In genomic region chr17:49680314-49680713, GRCh38 we compare ENCODE assay signal across 26 cellular contexts. TPM values are rescaled to one million over a fixed set of nuclear protein-coding genes. Genes with fewer than 3 reads are reported as not detected.
DNase-seq lines count a peak whose midpoint lies in the region; ATAC-seq and TF ChIP-seq lines count a peak whose summit lies in the region.
"Had no signal": no experiment of that assay in that cellular context is flagged by ENCODE, and none has a peak within 500 bp of the region (broad histone marks: within the 10 kb centered on the region; RNA-seq: fewer than 3 reads in every experiment).

No MANE protein-coding gene starts in this region.

- peaks cover 2% of the 10 kb centered on the region for H3K79me1 ChIP-seq in mesendoderm (ENCODE audit: low read length)

- POLR2A ChIA-PET in naive thymus-derived CD8-positive, alpha-beta T cell (lab: Charles Lee), result interaction anchor here (0.7 to 1.5 kb wide), 4 partner anchors 16 to 108 kb away, joined by 3 to 8 read pairs (median 4); partner anchors contain the start of genes FAM117A and KAT7

- H3K9me3 Mint-ChIP-seq in naive thymus-derived CD8-positive, alpha-beta T cell, result peaks cover 0 to 5% (median 0%) of the 10 kb centered on the region in 9 donors
- H3K9me3 Mint-ChIP-seq: activated naive CD4-positive, alpha-beta T cell treated with anti-CD3 and anti-CD28 coated beads, Interleukin-2, amount 10 ng/mL, durations not matched to agents 7 days and 5 days; CD4-positive, alpha-beta T cell; natural killer cell treated with Interleukin-12 subunit alpha and Interleukin-12 subunit beta and Interleukin-15 and Interleukin-18, amount 100 ng/mL, for 72 hours; stimulated activated memory B cell treated with anti-CD40 and anti-IgM and Interleukin-4, amounts not matched to agents 10 μg/mL and 1 μg/mL and 100 μg/mL, for 72 hours had no signal

- no peak overlapping the region for H4K5ac ChIP-seq in mesendoderm (ENCODE audit: low read length)

- H4K8ac ChIP-seq in mesendoderm (ENCODE audit: low read depth, low read length), result no peak overlapping the region

- peak overlapping the region in 5 of 11 experiments; percentile 12 to 60 (median 29); a peak in 6 of 22 replicates for H3K9ac ChIP-seq in BLaER1 treated with 17β-estradiol and CSF1 and Interleukin-3, amounts not matched to agents 10 nM and 100 nM
- no peak overlapping the region for H3K9ac ChIP-seq in mesendoderm (ENCODE audit: low read length)
- H3K9ac ChIP-seq: KMS-11 had no signal

- peaks cover 0 to 11% (median 2%) of the 10 kb centered on the region in 3 donors for H3K36me3 Mint-ChIP-seq in naive thymus-derived CD8-positive, alpha-beta T cell

- ATAC-seq in naive thymus-derived CD8-positive, alpha-beta T cell, result no peak
- no peak for ATAC-seq in GM18907 (IDR thresholded peaks at IDR 0.05; ENCODE audit: unreplicated experiment)
- no peak for ATAC-seq in GM19023 (IDR thresholded peaks at IDR 0.05; ENCODE audit: unreplicated experiment)
- ATAC-seq: GM12878; HCT116; natural killer cell treated with Interleukin-12 subunit alpha and Interleukin-12 subunit beta and Interleukin-15 and Interleukin-18, amount 100 ng/mL, for 72 hours; PC-3; stimulated activated memory B cell treated with anti-CD40 and anti-IgM and Interleukin-4, amounts not matched to agents 10 μg/mL and 1 μg/mL and 100 μg/mL, for 72 hours had no signal

- H3K79me2 ChIP-seq in mesendoderm (ENCODE audit: control insufficient read depth, insufficient read depth, low read length), result peaks cover 14% of the 10 kb centered on the region

- H3K56ac ChIP-seq in mesendoderm (ENCODE audit: low read length), result no peak overlapping the region

- intact Hi-C loops in ascending aorta (cut with DNase I), result no loop called here

- H3K4me2 ChIP-seq in BLaER1 treated with 17β-estradiol and CSF1 and Interleukin-3, amounts not matched to agents 10 nM and 100 nM, result peak overlapping the region in 9 of 11 experiments; percentile 31 to 81 (median 66); a peak in 17 of 22 replicates
- no peak overlapping the region for H3K4me2 ChIP-seq in mesendoderm (ENCODE audit: low read length)
- H3K4me2 ChIP-seq: KMS-11 had no signal

- peaks cover 0 to 5% (median 4%) of the 10 kb centered on the region in 11 experiments; a peak in 9 of 22 replicates for H3K36me3 ChIP-seq in BLaER1 treated with 17β-estradiol and CSF1 and Interleukin-3, amounts not matched to agents 10 nM and 100 nM
- H3K36me3 ChIP-seq in ascending aorta (no peaks in the 10 kb centered on the region), mesendoderm (ENCODE audit: control insufficient read depth, insufficient read depth, low read length) (no peaks in the 10 kb centered on the region)
- H3K36me3 ChIP-seq: brain microvascular endothelial cell had no signal

- H2BK15ac ChIP-seq in mesendoderm (replicated peaks; ENCODE audit: low read depth), result no peak overlapping the region

- peaks cover 24 to 46% (median 34%) of the 10 kb centered on the region in 4 donors for H3K4me1 Mint-ChIP-seq in naive thymus-derived CD8-positive, alpha-beta T cell

- no CpG with 5 or more reads among the region's 6 CpGs for WGBS in mesendoderm (ENCODE audit: extremely low coverage, insufficient coverage, low lambda C conversion rate)

- DNase-seq in NCI-H1436 treated with DMSO at 0.1 percent for 48 hours (lab: John Stamatoyannopoulos, UW) (peak; percentile 10), NCI-H1436 (lab: John Stamatoyannopoulos, UW) (no peak), ascending aorta (ENCODE audit: low spot score in 2 of 2) (no peak), mesendoderm (no peak)
- DNase-seq in naive thymus-derived CD8-positive, alpha-beta T cell, result no peak
- DNase-seq: activated CD4-positive, alpha-beta T cell treated with anti-CD3 and anti-CD28 coated beads, Interleukin-2, amount 50 U/mL, for 4 hours; activated CD4-positive, CD25-positive, alpha-beta regulatory T cell; activated naive CD4-positive, alpha-beta T cell treated with anti-CD3 and anti-CD28 coated beads, Interleukin-2, amount 10 ng/mL, durations not matched to agents 7 days and 5 days; brain microvascular endothelial cell; CD4-positive, alpha-beta T cell; MG63; NCI-H1417 treated with DMSO at 0.1 percent for 48 hours; NCI-H510A; NK-92 treated with Interleukin-12 subunit alpha and Interleukin-12 subunit beta, amount 100 ng/mL, for 24 hours; occipital lobe; PC-3; T-helper 1 cell; upper lobe of left lung had no signal

- H2AK5ac ChIP-seq in mesendoderm (ENCODE audit: low read length), result no peak overlapping the region

- H3K4me1 ChIP-seq in BLaER1 treated with 17β-estradiol and CSF1 and Interleukin-3, amounts not matched to agents 10 nM and 100 nM, result peaks cover 35 to 58% (median 48%) of the 10 kb centered on the region in 10 experiments
- H3K4me1 ChIP-seq in ascending aorta (peaks cover 5 to 14% of the 10 kb centered on the region in 2 donors), mesendoderm (ENCODE audit: control insufficient read depth, low read depth, low read length) (no peaks in the 10 kb centered on the region)

- H3K18ac ChIP-seq in mesendoderm (ENCODE audit: low read length), result no peak overlapping the region

- H4K20me1 ChIP-seq in BLaER1 treated with 17β-estradiol and CSF1 and Interleukin-3, amounts not matched to agents 10 nM and 100 nM, result peaks cover 8 to 20% (median 16%) of the 10 kb centered on the region in 11 experiments

- no peak overlapping the region for H3K4me3 ChIP-seq in BLaER1 treated with 17β-estradiol and CSF1 and Interleukin-3, amounts not matched to agents 10 nM and 100 nM
- H3K4me3 ChIP-seq in ascending aorta (no peak overlapping the region), mesendoderm (ENCODE audit: low read length) (no peak overlapping the region)
- H3K4me3 ChIP-seq: GM12878, MG63, upper lobe of left lung had no signal

- H3K27ac ChIP-seq in BLaER1 treated with 17β-estradiol and CSF1 and Interleukin-3, amounts not matched to agents 10 nM and 100 nM, result peak overlapping the region in 4 of 11 experiments; percentile 3 to 40 (median 22); a peak in 2 of 22 replicates
- peak overlapping the region; percentile 59 to 70 for H3K27ac ChIP-seq in ascending aorta
- H3K27ac ChIP-seq in mesendoderm (ENCODE audit: low read depth, low read length), result no peak overlapping the region
- H3K27ac ChIP-seq: brain microvascular endothelial cell, KMS-11, upper lobe of left lung had no signal

- peaks cover 0 to 4% (median 0%) of the 10 kb centered on the region in 11 experiments; a peak in 1 of 22 replicates for H3K9me3 ChIP-seq in BLaER1 treated with 17β-estradiol and CSF1 and Interleukin-3, amounts not matched to agents 10 nM and 100 nM (replicated peaks in 1 of 11)
- no peaks in the 10 kb centered on the region for H3K9me3 ChIP-seq in ascending aorta
- H3K9me3 ChIP-seq: upper lobe of left lung had no signal

- H2BK120ac ChIP-seq in mesendoderm (ENCODE audit: low read depth, low read length), result no peak overlapping the region

- no peak for TF ChIP-seq CTCF in ascending aorta (IDR thresholded peaks at IDR 0.05)

- no peak overlapping the region for H3K4me3 Mint-ChIP-seq in naive thymus-derived CD8-positive, alpha-beta T cell
- H3K4me3 Mint-ChIP-seq: activated naive CD4-positive, alpha-beta T cell treated with anti-CD3 and anti-CD28 coated beads, Interleukin-2, amount 10 ng/mL, durations not matched to agents 7 days and 5 days; CD4-positive, alpha-beta T cell; natural killer cell treated with Interleukin-12 subunit alpha and Interleukin-12 subunit beta and Interleukin-15 and Interleukin-18, amount 100 ng/mL, for 72 hours; stimulated activated memory B cell treated with anti-CD40 and anti-IgM and Interleukin-4, amounts not matched to agents 10 μg/mL and 1 μg/mL and 100 μg/mL, for 72 hours had no signal

- H3K23ac ChIP-seq in mesendoderm (ENCODE audit: low read length), result no peak overlapping the region

- no peak overlapping the region for H2BK5ac ChIP-seq in mesendoderm (ENCODE audit: low read length)

- H3K4ac ChIP-seq in mesendoderm (ENCODE audit: low read depth, low read length), result no peak overlapping the region

- peaks cover 0 to 8% (median 0%) of the 10 kb centered on the region in 5 donors for H3K27me3 Mint-ChIP-seq in naive thymus-derived CD8-positive, alpha-beta T cell
- H3K27me3 Mint-ChIP-seq: natural killer cell treated with Interleukin-12 subunit alpha and Interleukin-12 subunit beta and Interleukin-15 and Interleukin-18, amount 100 ng/mL, for 72 hours; stimulated activated memory B cell treated with anti-CD40 and anti-IgM and Interleukin-4, amounts not matched to agents 10 μg/mL and 1 μg/mL and 100 μg/mL, for 72 hours had no signal

- H3K27me3 ChIP-seq in BLaER1 treated with 17β-estradiol and CSF1 and Interleukin-3, amounts not matched to agents 10 nM and 100 nM, result no peaks in the 10 kb centered on the region
- no peaks in the 10 kb centered on the region for H3K27me3 ChIP-seq in ascending aorta
- H3K27me3 ChIP-seq in mesendoderm (ENCODE audit: insufficient read depth, low read length, poor library complexity), result no peaks in the 10 kb centered on the region
- H3K27me3 ChIP-seq: brain microvascular endothelial cell, MG63, upper lobe of left lung had no signal

- H3K27ac Mint-ChIP-seq in naive thymus-derived CD8-positive, alpha-beta T cell, result peak overlapping the region in 6 of 10 donors; percentile 20 to 77 (median 56)
- H3K27ac Mint-ChIP-seq: activated naive CD4-positive, alpha-beta T cell treated with anti-CD3 and anti-CD28 coated beads, Interleukin-2, amount 10 ng/mL, durations not matched to agents 7 days and 5 days; CD4-positive, alpha-beta T cell; natural killer cell treated with Interleukin-12 subunit alpha and Interleukin-12 subunit beta and Interleukin-15 and Interleukin-18, amount 100 ng/mL, for 72 hours; stimulated activated memory B cell treated with anti-CD40 and anti-IgM and Interleukin-4, amounts not matched to agents 10 μg/mL and 1 μg/mL and 100 μg/mL, for 72 hours had no signal

RNA-seq across cellular contexts. Expression of gene SPOP, which starts 2.4 kb away (rescaled TPM):
- total RNA-seq in ascending aorta, result 189 TPM
- 10 to 100 TPM; 91.0 to 92.0 TPM for total RNA-seq in naive thymus-derived CD8-positive, alpha-beta T cell
- polyA plus RNA-seq in naive thymus-derived CD8-positive, alpha-beta T cell, result 100 to 1,000 TPM in 2 of 3 donors, 10 to 100 TPM in 1; 75.9 to 126 (median 103) TPM
- polyA plus RNA-seq in mesendoderm (2013, experiment 1 of 2), result 16.4 TPM
- 17.2 TPM for polyA plus RNA-seq in mesendoderm (2013, experiment 2 of 2)

RNA-seq across cellular contexts. Expression of gene SLC35B1, which starts 27.4 kb away (rescaled TPM):
- total RNA-seq in ascending aorta, result 123 TPM
- 10 to 100 TPM; 38.8 to 39.7 TPM for total RNA-seq in naive thymus-derived CD8-positive, alpha-beta T cell
- 10 to 100 TPM; 20.3 to 27.4 (median 21.8) TPM for polyA plus RNA-seq in naive thymus-derived CD8-positive, alpha-beta T cell
- polyA plus RNA-seq in mesendoderm (2013, experiment 1 of 2), result 59.4 TPM
- 58.0 TPM for polyA plus RNA-seq in mesendoderm (2013, experiment 2 of 2)
